24 cellular contexts compared by ENCODE assay signal in the genomic region with DNA sequence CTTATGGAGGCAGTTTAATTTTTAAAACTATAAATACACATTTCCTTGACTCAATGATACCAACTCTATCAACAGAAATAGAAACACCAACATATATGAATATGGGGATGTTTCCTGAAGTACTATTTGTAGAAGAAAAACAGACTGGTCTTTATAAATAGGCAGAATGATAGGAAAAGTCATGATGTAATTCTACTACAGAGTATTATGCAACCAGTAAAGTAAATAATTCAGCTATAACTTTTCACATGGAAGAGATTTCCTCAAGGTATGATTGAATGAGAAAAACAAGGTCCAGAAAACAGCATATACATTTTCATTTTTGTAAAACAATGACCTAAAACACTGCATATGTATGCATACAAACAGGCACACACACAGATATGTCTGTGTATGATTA.
"Had no signal": no experiment of that assay in that cellular context is flagged by ENCODE, and none has a peak within 500 bp of the region (broad histone marks: within the 10 kb centered on the region; RNA-seq: fewer than 3 reads in every experiment).

No MANE protein-coding gene starts in this region.

- H3K27me3 Mint-ChIP-seq: effector memory CD8-positive, alpha-beta T cell; stimulated activated memory B cell treated with anti-CD40 and anti-IgM and Interleukin-4, amounts not matched to agents 10 μg/mL and 1 μg/mL and 100 μg/mL, for 72 hours had no signal

- ATAC-seq: activated naive CD4-positive, alpha-beta T cell treated with anti-CD3 and anti-CD28 coated beads, Interleukin-2, amount 50 U/mL, for 72 hours; effector memory CD8-positive, alpha-beta T cell; esophagus mucosa; sciatic nerve; stimulated activated memory B cell treated with anti-CD40 and anti-IgM and Interleukin-4, amounts not matched to agents 10 μg/mL and 1 μg/mL and 100 μg/mL, for 72 hours; WTC11 had no signal

- H3K4me3 Mint-ChIP-seq: effector memory CD8-positive, alpha-beta T cell; stimulated activated memory B cell treated with anti-CD40 and anti-IgM and Interleukin-4, amounts not matched to agents 10 μg/mL and 1 μg/mL and 100 μg/mL, for 72 hours; WTC11 had no signal

- H3K4me3 ChIP-seq: dorsolateral prefrontal cortex, left ventricle myocardium inferior, stomach, vagina had no signal

- H3K27ac ChIP-seq: brain microvascular endothelial cell, left ventricle myocardium inferior, stomach, vagina had no signal

- FAIRE-seq: endothelial cell of umbilical vein, small intestine had no signal

- H3K9me3 ChIP-seq: left ventricle myocardium inferior, stomach, vagina had no signal

- H3K9me3 Mint-ChIP-seq: effector memory CD8-positive, alpha-beta T cell; stimulated activated memory B cell treated with anti-CD40 and anti-IgM and Interleukin-4, amounts not matched to agents 10 μg/mL and 1 μg/mL and 100 μg/mL, for 72 hours had no signal

- H3K4me1 ChIP-seq: vagina had no signal

- H3K27ac Mint-ChIP-seq: activated naive CD4-positive, alpha-beta T cell treated with anti-CD3 and anti-CD28 coated beads, Interleukin-2, amount 50 U/mL, for 72 hours; stimulated activated memory B cell treated with anti-CD40 and anti-IgM and Interleukin-4, amounts not matched to agents 10 μg/mL and 1 μg/mL and 100 μg/mL, for 72 hours; WTC11 had no signal

- H3K36me3 ChIP-seq: brain microvascular endothelial cell, vagina had no signal

- DNase-seq: activated CD8-positive, alpha-beta memory T cell treated with anti-CD3 and anti-CD28 coated beads, Interleukin-2, amount 50 U/mL, for 48 hours; activated gamma-delta T cell; activated T-cell treated with anti-CD3 and anti-CD28 coated beads, Interleukin-2, amount 50 U/mL, for 48 hours; aorta; brain microvascular endothelial cell; caudate nucleus; dorsolateral prefrontal cortex; effector memory CD8-positive, alpha-beta T cell; foreskin melanocyte; left ventricle myocardium inferior; midbrain; nucleus accumbens; small intestine; stimulated activated CD4-positive, alpha-beta T cell treated with anti-CD3 and anti-CD28 coated beads, Interleukin-15, amount 100 ng/mL, for 24 hours; stomach; T-helper 9 cell; trophoblast cell had no signal

- H3K27me3 ChIP-seq: brain microvascular endothelial cell, stomach, vagina had no signal

- H3K36me3 Mint-ChIP-seq: stimulated activated memory B cell treated with anti-CD40 and anti-IgM and Interleukin-4, amounts not matched to agents 10 μg/mL and 1 μg/mL and 100 μg/mL, for 72 hours; WTC11 had no signal
